ENCODE assay signal across 17 cellular contexts in genomic region chr22:20389288-20389687, GRCh38. TPM values are rescaled to one million over a fixed set of nuclear protein-coding genes. Genes with fewer than 3 reads are reported as not detected.
DNase-seq lines count a peak whose midpoint lies in the region; ATAC-seq, FAIRE-seq and TF ChIP-seq lines count a peak whose summit lies in the region.
"Had no signal": no experiment of that assay in that cellular context is flagged by ENCODE, and none has a peak within 500 bp of the region (broad histone marks: within the 10 kb centered on the region; RNA-seq: fewer than 3 reads in every experiment).

No MANE protein-coding gene starts in this region.

- TF ChIP-seq EP300 in K562 (IDR thresholded peaks at IDR 0.05; ENCODE audit: low read length) (no peak), esophagus muscularis mucosa (IDR thresholded peaks at IDR 0.05) (no peak)

- H3K9me2 ChIP-seq in GM23338 (ENCODE audit: insufficient read depth): no peaks in the 10 kb centered on the region

- H3K4me2 ChIP-seq in GM23338 (no peak overlapping the region), K562 (ENCODE audit: insufficient read depth, low read length) (no peak overlapping the region)
- H3K4me2 ChIP-seq: BLaER1 treated with 17β-estradiol and CSF1 and Interleukin-3, amounts not matched to agents 10 nM and 100 nM had no signal

- no peak for TF ChIP-seq RAD21 in K562 (CRISPR knock-in tag; conservative IDR thresholded peaks at IDR 0.05 in 1 of 2, IDR thresholded peaks at IDR 0.05 in 1 of 2)

- H3K4me1 Mint-ChIP-seq in GM23338: peaks cover 3% of the 10 kb centered on the region; the same call in 2 of the 3 replicates

- ATAC-seq in GM23338: no peak
- no peak for ATAC-seq in K562
- ATAC-seq: CD8-positive, alpha-beta T cell; GM12878 had no signal

- peak overlapping the region; percentile 43; the same call in 1 of the 2 replicates for H2AFZ ChIP-seq in GM23338
- no peak overlapping the region for H2AFZ ChIP-seq in K562 (ENCODE audit: low read depth, low read length)

- H3K9me3 ChIP-seq in K562 (replicated peaks; ENCODE audit: control insufficient read depth, insufficient read depth, low read depth, low read length) (peaks cover 10% of the 10 kb centered on the region), esophagus muscularis mucosa (no peaks in the 10 kb centered on the region)

- no peaks in the 10 kb centered on the region for H3K36me3 Mint-ChIP-seq in GM23338 (ENCODE audit: low read depth)
- H3K36me3 Mint-ChIP-seq: CD8-positive, alpha-beta T cell had no signal

- H3K27ac ChIP-seq in GM23338 (ENCODE audit: low read depth) (no peak overlapping the region), K562 (ENCODE audit: extremely low read depth, low read depth, low read length) (no peak overlapping the region), esophagus muscularis mucosa (replicated peaks in 1 of 4) (no peak overlapping the region)
- H3K27ac ChIP-seq: BLaER1 treated with 17β-estradiol and CSF1 and Interleukin-3, amounts not matched to agents 10 nM and 100 nM had no signal

- H3K4me3 Mint-ChIP-seq in GM23338: no peak overlapping the region
- H3K4me3 Mint-ChIP-seq: B cell; CD8-positive, alpha-beta T cell had no signal

- CTCF ChIA-PET in K562 (lab: Yijun Ruan, JAX; ENCODE audit: low intra/inter-chr PET ratio): no interaction called here

- no peak overlapping the region for H3K4me3 ChIP-seq in GM23338
- H3K4me3 ChIP-seq in K562: no peak overlapping the region
- H3K4me3 ChIP-seq in esophagus muscularis mucosa: no peak overlapping the region
- H3K4me3 ChIP-seq: BLaER1 treated with 17β-estradiol and CSF1 and Interleukin-3, amounts not matched to agents 10 nM and 100 nM; GM12878 had no signal

- DNase-seq in GM23338 (ENCODE audit: low spot score): no peak
- no peak for DNase-seq in K562 (ENCODE audit: extremely low read depth in 1 of 4, low spot score in 3 of 4)
- peak; percentile 78 for DNase-seq in esophagus muscularis mucosa (ENCODE audit: extremely low spot score)
- DNase-seq in urothelium cell line (ENCODE audit: low spot score): no peak
- no peak for DNase-seq in RPMI8226
- no peak for DNase-seq in COLO668 (lab: John Stamatoyannopoulos, UW; ENCODE audit: unreplicated experiment)
- DNase-seq: CD8-positive, alpha-beta T cell; COR-L47; DMS 273 treated with DMSO at 0.1 percent for 48 hours; DMS53; DND-41; EL; HCEC 1CT had no signal

- H3K36me3 ChIP-seq in GM23338 (ENCODE audit: insufficient read depth) (no peaks in the 10 kb centered on the region), K562 (ENCODE audit: control insufficient read depth, insufficient read depth, low read length) (no peaks in the 10 kb centered on the region), esophagus muscularis mucosa (no peaks in the 10 kb centered on the region)
- H3K36me3 ChIP-seq: BLaER1 treated with 17β-estradiol and CSF1 and Interleukin-3, amounts not matched to agents 10 nM and 100 nM had no signal

- H3K27me3 Mint-ChIP-seq in GM23338 (ENCODE audit: insufficient read depth, low read depth, poor library complexity): peaks cover 6% of the 10 kb centered on the region

- BruUV-seq in K562 (replicated peaks; lab: Mats Ljungman, UMichigan): no TSS peak

- H3K79me2 ChIP-seq in GM23338 (replicated peaks; ENCODE audit: insufficient read depth) (no peaks in the 10 kb centered on the region), K562 (ENCODE audit: control insufficient read depth, insufficient read depth, low read length) (peaks cover 3% of the 10 kb centered on the region; the same call in 2 of the 3 replicates)

- no peaks in the 10 kb centered on the region for H4K20me1 ChIP-seq in GM23338 (replicated peaks; ENCODE audit: insufficient read depth)
- no peaks in the 10 kb centered on the region for H4K20me1 ChIP-seq in K562 (replicated peaks; ENCODE audit: control insufficient read depth, insufficient read depth, low read length)
- H4K20me1 ChIP-seq: BLaER1 treated with 17β-estradiol and CSF1 and Interleukin-3, amounts not matched to agents 10 nM and 100 nM had no signal

- intact Hi-C loops in K562 (cut with micrococcal nuclease) (no loop called here), esophagus muscularis mucosa (cut with DNase I) (no loop called here)

- FAIRE-seq in K562 (lab: Jason Lieb, UNC): no peak
- peak; percentile 78 for FAIRE-seq in urothelium cell line (lab: Jason Lieb, UNC)
- FAIRE-seq: GM12878, GM19239 had no signal

- H3K4me1 ChIP-seq in GM23338 (ENCODE audit: insufficient read depth) (peaks cover 3% of the 10 kb centered on the region; the same call in 1 of the 2 replicates), K562 (replicated peaks in 1 of 2; ENCODE audit: control insufficient read depth in 2 of 2, insufficient read depth in 2 of 2, low read length in 2 of 2) (peaks cover 7 to 19% of the 10 kb centered on the region in 2 experiments; a peak in 4 of 5 replicates), esophagus muscularis mucosa (peaks cover 4 to 9% (median 7%) of the 10 kb centered on the region in 4 donors)

- POLR2A ChIA-PET in K562 (lab: Yijun Ruan, JAX): interaction anchor here (0.6 to 1.9 kb wide), 7 partner anchors 9 to 366 kb away, joined by 3 to 9 read pairs (median 4); no protein-coding TSS in a partner anchor

- no peak for TF ChIP-seq CTCF in GM23338 (conservative IDR thresholded peaks at IDR 0.05; ENCODE audit: low read depth in 2 of 2)
- TF ChIP-seq CTCF in K562 (IDR thresholded peaks at IDR 0.05 in 2 of 3, conservative IDR thresholded peaks at IDR 0.05 in 1 of 3; ENCODE audit: insufficient read depth in 2 of 3, low read depth in 1 of 3, low read length in 3 of 3): no peak
- no peak for TF ChIP-seq CTCF in esophagus muscularis mucosa (IDR thresholded peaks at IDR 0.05)

- H3K27ac Mint-ChIP-seq in GM23338: no peak overlapping the region
- H3K27ac Mint-ChIP-seq: B cell; CD8-positive, alpha-beta T cell had no signal

- in situ Hi-C loops in K562 (cut with MboI): no loop called here

- H3K27me3 ChIP-seq in GM23338 (ENCODE audit: insufficient read depth) (no peaks in the 10 kb centered on the region), K562 (ENCODE audit: control insufficient read depth in 2 of 2, insufficient read depth in 2 of 2, low read length in 2 of 2) (peaks cover 24 to 43% of the 10 kb centered on the region in 2 experiments), esophagus muscularis mucosa (peaks cover 0 to 15% (median 0%) of the 10 kb centered on the region in 4 donors)
- H3K27me3 ChIP-seq: BLaER1 treated with 17β-estradiol and CSF1 and Interleukin-3, amounts not matched to agents 10 nM and 100 nM had no signal

- H3K9me1 ChIP-seq in K562 (ENCODE audit: control insufficient read depth, insufficient read depth, low read length): no peaks in the 10 kb centered on the region

- 5% methylated on average over 6 of the region's 6 CpGs for WGBS in K562 (ENCODE audit: insufficient coverage, low coverage, missing lambda C conversion rate)
- 90% methylated on average over 6 of the region's 6 CpGs for WGBS in esophagus muscularis mucosa

- peaks cover under 1% of the 10 kb centered on the region; the same call in 1 of the 2 replicates for H3F3A ChIP-seq in GM23338 (replicated peaks; ENCODE audit: low read depth)

- no peaks in the 10 kb centered on the region; the same call in 2 of the 3 replicates for H3K9me3 Mint-ChIP-seq in GM23338

- no peak for TF ChIP-seq POLR2A in K562 (conservative IDR thresholded peaks at IDR 0.05)
- TF ChIP-seq POLR2A in esophagus muscularis mucosa (IDR thresholded peaks at IDR 0.05; ENCODE audit: low read depth): no peak

- H3K9ac ChIP-seq in K562 (ENCODE audit: insufficient read depth in 1 of 2, low read depth in 2 of 2, low read length in 2 of 2): no peak overlapping the region
- H3K9ac ChIP-seq: BLaER1 treated with 17β-estradiol and CSF1 and Interleukin-3, amounts not matched to agents 10 nM and 100 nM had no signal

RNA-seq across cellular contexts. Expression of gene ZNF74, which starts 4.7 kb away (rescaled TPM):
- total RNA-seq in GM23338 (2014; rRNA removed; shearing (Covaris generic)): 78.2 and 94.0 TPM in 2 replicates
- polyA plus RNA-seq in GM23338 (2016; fragmentation: Nextera tagmentation; extraction: Ambion mirVana): 16.1 and 17.0 TPM in 2 replicates
- total RNA-seq in K562 (2011; cell fraction: chromatin; rRNA removed; ENCODE audit: low replicate concordance): 36.8 and 68.2 TPM in 2 replicates
- total RNA-seq in K562 (2011; cell fraction: nucleolus; rRNA removed): 55.4 and 63.2 TPM in 2 replicates
- 50.2 and 53.7 TPM in 2 replicates for total RNA-seq in K562 (2011; cell fraction: nucleoplasm; rRNA removed)
- total RNA-seq in K562 (2014; rRNA removed): 49.2 and 56.7 TPM in 2 replicates
- total RNA-seq in K562 (2014; rRNA removed; fragmentation: Illumina TruSeq; extraction: Trizol): 17.4 and 20.5 TPM in 2 replicates
- total RNA-seq in K562 (2015; rRNA removed; fragmentation: Illumina TruSeq; extraction: Trizol): 31.5 and 32.5 TPM in 2 replicates
- 53.5 and 55.7 TPM in 2 replicates for total RNA-seq in K562 (2021)
- polyA plus RNA-seq in K562 (2011; rRNA removed): 33.8 and 49.7 TPM in 2 replicates
- 56.9 and 67.4 TPM in 2 replicates for polyA plus RNA-seq in K562 (2011; cell fraction: cytosol; rRNA removed)
- 42.8 and 56.1 TPM in 2 replicates for polyA plus RNA-seq in K562 (2011; cell fraction: nucleus; rRNA removed)
- polyA plus RNA-seq in K562 (2012): 31.5 and 39.9 TPM in 2 replicates
- polyA plus RNA-seq in K562 (2014; fragmentation: Illumina TruSeq; extraction: Trizol): 22.8 and 24.5 TPM in 2 replicates
- 1 to 10 TPM; 2.4 to 3.7 TPM for polyA plus RNA-seq in K562 (2014; fragmentation: Nextera tagmentation; extraction: Ambion mirVana)
- polyA plus RNA-seq in K562 (2014; rRNA removed): 37.1 and 62.8 TPM in 2 replicates
- polyA minus RNA-seq in K562 (2011; rRNA and poly(A)+ RNA removed): 32.6 and 33.0 TPM in 2 replicates
- polyA minus RNA-seq in K562 (2011; cell fraction: cytosol; rRNA and poly(A)+ RNA removed): 39.3 and 58.2 TPM in 2 replicates
- polyA minus RNA-seq in K562 (2011; cell fraction: nucleus; rRNA and poly(A)+ RNA removed): 23.6 and 28.3 TPM in 2 replicates
- 10 to 100 TPM in 3 of 4 donors, 1 to 10 TPM in 1; 9.6 to 20.0 (median 15.0) TPM for total RNA-seq in esophagus muscularis mucosa

RNA-seq across cellular contexts. Expression of gene SCARF2, which starts 48.3 kb away (rescaled TPM):
- total RNA-seq in GM23338 (2014; rRNA removed; shearing (Covaris generic)): 16.6 and 17.0 TPM in 2 replicates
- polyA plus RNA-seq in GM23338 (2016; fragmentation: Nextera tagmentation; extraction: Ambion mirVana) (1.8 and 2.2 TPM in 2 replicates), K562 (2011; rRNA removed) (0.06 and 0.26 TPM in 2 replicates), K562 (2014; fragmentation: Illumina TruSeq; extraction: Trizol) (not detected in 2 replicates), K562 (2014; fragmentation: Nextera tagmentation; extraction: Ambion mirVana) (not detected), K562 (2014; rRNA removed) (0.13 and 0.23 TPM in 2 replicates)
- 0.65 TPM in 1 of 2 replicates, not detected in the other for total RNA-seq in K562 (2011; cell fraction: chromatin; rRNA removed; ENCODE audit: low replicate concordance)
- 0.50 and 0.92 TPM in 2 replicates for total RNA-seq in K562 (2011; cell fraction: nucleolus; rRNA removed)
- total RNA-seq in K562 (2011; cell fraction: nucleoplasm; rRNA removed): 0.15 TPM in 2 replicates
- total RNA-seq in K562 (2014; rRNA removed) (0.20 and 0.32 TPM in 2 replicates), K562 (2014; rRNA removed; fragmentation: Illumina TruSeq; extraction: Trizol) (not detected in 2 replicates), K562 (2015; rRNA removed; fragmentation: Illumina TruSeq; extraction: Trizol) (not detected in 2 replicates), K562 (2021) (0.13 and 0.29 TPM in 2 replicates), esophagus muscularis mucosa (10 to 100 TPM; 14.5 to 31.6 (median 22.2) TPM)
- 0.15 and 0.25 TPM in 2 replicates for polyA plus RNA-seq in K562 (2011; cell fraction: cytosol; rRNA removed)
- 0.61 and 0.65 TPM in 2 replicates for polyA plus RNA-seq in K562 (2011; cell fraction: nucleus; rRNA removed)
- polyA plus RNA-seq in K562 (2012): 0.21 and 1.3 TPM in 2 replicates
- polyA minus RNA-seq in K562 (2011; rRNA and poly(A)+ RNA removed): not detected in 2 replicates
- not detected in 2 replicates for polyA minus RNA-seq in K562 (2011; cell fraction: cytosol; rRNA and poly(A)+ RNA removed)
- polyA minus RNA-seq in K562 (2011; cell fraction: nucleus; rRNA and poly(A)+ RNA removed): 0.22 and 0.27 TPM in 2 replicates
